In the genomic region with DNA sequence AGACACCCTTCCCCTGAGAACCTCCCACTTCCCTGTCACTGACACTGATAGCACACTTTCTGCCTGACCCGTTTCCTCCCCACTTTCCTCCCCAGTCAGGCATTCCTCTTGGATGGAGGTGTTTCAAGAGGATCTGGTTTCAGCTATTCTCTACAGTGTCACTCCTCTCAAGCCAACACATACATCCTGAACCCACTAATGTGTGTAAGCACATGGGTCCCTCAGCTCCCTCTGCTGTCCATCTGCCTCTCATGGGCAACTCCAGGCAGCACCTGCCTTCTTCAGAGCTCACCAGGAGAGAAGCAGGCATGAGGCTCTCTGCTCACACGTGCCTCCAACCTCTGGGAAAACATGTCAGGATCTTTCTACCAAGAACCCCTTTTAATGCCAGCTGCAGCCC, we compare ENCODE assay signal across 9 cellular contexts.
DNase-seq lines count a peak whose midpoint lies in the region; ATAC-seq and TF ChIP-seq lines count a peak whose summit lies in the region.
"Had no signal": no experiment of that assay in that cellular context is flagged by ENCODE, and none has a peak within 500 bp of the region (broad histone marks: within the 10 kb centered on the region; RNA-seq: fewer than 3 reads in every experiment).

No MANE protein-coding gene starts in this region.

- POLR2A ChIA-PET in activated CD8-positive, alpha-beta T cell treated with anti-CD3 and anti-CD28 coated beads, Interleukin-2, amount 10 ng/mL, durations not matched to agents 7 days and 5 days (lab: Charles Lee), result no interaction called here

- H3K27me3 Mint-ChIP-seq in stimulated activated naive B cell treated with anti-CD40 and anti-IgM and Interleukin-4, amounts not matched to agents 10 μg/mL and 1 μg/mL and 100 μg/mL, for 72 hours, result no peaks in the 10 kb centered on the region
- no peaks in the 10 kb centered on the region for H3K27me3 Mint-ChIP-seq in activated CD8-positive, alpha-beta T cell treated with anti-CD3 and anti-CD28 coated beads, Interleukin-2, amount 10 ng/mL, durations not matched to agents 7 days and 5 days (ENCODE audit: low read depth)
- peaks cover 13% of the 10 kb centered on the region for H3K27me3 Mint-ChIP-seq in chondrocyte (ENCODE audit: low read depth)

- H3K36me3 Mint-ChIP-seq in stimulated activated naive B cell treated with anti-CD40 and anti-IgM and Interleukin-4, amounts not matched to agents 10 μg/mL and 1 μg/mL and 100 μg/mL, for 72 hours, result no peaks in the 10 kb centered on the region
- H3K36me3 Mint-ChIP-seq in activated CD8-positive, alpha-beta T cell treated with anti-CD3 and anti-CD28 coated beads, Interleukin-2, amount 10 ng/mL, durations not matched to agents 7 days and 5 days (ENCODE audit: low read depth), result no peaks in the 10 kb centered on the region
- no peaks in the 10 kb centered on the region for H3K36me3 Mint-ChIP-seq in chondrocyte (ENCODE audit: low read depth)

- H3K27ac Mint-ChIP-seq in stimulated activated naive B cell treated with anti-CD40 and anti-IgM and Interleukin-4, amounts not matched to agents 10 μg/mL and 1 μg/mL and 100 μg/mL, for 72 hours, result no peak overlapping the region
- no peak overlapping the region for H3K27ac Mint-ChIP-seq in activated CD8-positive, alpha-beta T cell treated with anti-CD3 and anti-CD28 coated beads, Interleukin-2, amount 10 ng/mL, durations not matched to agents 7 days and 5 days
- H3K27ac Mint-ChIP-seq in chondrocyte (ENCODE audit: unreplicated experiment), result no peak overlapping the region

- H3K4me3 Mint-ChIP-seq in stimulated activated naive B cell treated with anti-CD40 and anti-IgM and Interleukin-4, amounts not matched to agents 10 μg/mL and 1 μg/mL and 100 μg/mL, for 72 hours, result no peak overlapping the region
- H3K4me3 Mint-ChIP-seq in activated CD8-positive, alpha-beta T cell treated with anti-CD3 and anti-CD28 coated beads, Interleukin-2, amount 10 ng/mL, durations not matched to agents 7 days and 5 days, result no peak overlapping the region
- no peak overlapping the region for H3K4me3 Mint-ChIP-seq in chondrocyte (ENCODE audit: unreplicated experiment)

- ATAC-seq in HG02870 (IDR thresholded peaks at IDR 0.05; ENCODE audit: unreplicated experiment) (peak; percentile 54), SK-N-SH treated with all-trans-retinoic acid at 6 μM for 48 hours (peak; percentile 59; the same call in 2 of the 3 replicates)
- peak; percentile 52 to 55 for ATAC-seq in stimulated activated naive B cell treated with anti-CD40 and anti-IgM and Interleukin-4, amounts not matched to agents 10 μg/mL and 1 μg/mL and 100 μg/mL, for 72 hours (replicated peaks)
- ATAC-seq in activated CD8-positive, alpha-beta T cell treated with anti-CD3 and anti-CD28 coated beads, Interleukin-2, amount 10 ng/mL, durations not matched to agents 7 days and 5 days, result no peak

- peaks cover 0 to 2% of the 10 kb centered on the region in 2 donors for H3K4me1 Mint-ChIP-seq in stimulated activated naive B cell treated with anti-CD40 and anti-IgM and Interleukin-4, amounts not matched to agents 10 μg/mL and 1 μg/mL and 100 μg/mL, for 72 hours
- no peaks in the 10 kb centered on the region for H3K4me1 Mint-ChIP-seq in activated CD8-positive, alpha-beta T cell treated with anti-CD3 and anti-CD28 coated beads, Interleukin-2, amount 10 ng/mL, durations not matched to agents 7 days and 5 days (ENCODE audit: low read depth)
- no peaks in the 10 kb centered on the region for H3K4me1 Mint-ChIP-seq in chondrocyte (ENCODE audit: low read depth)

- DNase-seq in SIG-M5 treated with dmso at 0.1 percent for 504 hours (lab: John Stamatoyannopoulos, UW; ENCODE audit: unreplicated experiment), result peak; percentile 27
- no peak for DNase-seq in SIG-M5 (lab: John Stamatoyannopoulos, UW)
- no peak for DNase-seq in stimulated activated naive B cell treated with anti-CD40 and anti-IgM and Interleukin-4, amounts not matched to agents 10 μg/mL and 1 μg/mL and 100 μg/mL, for 72 hours
- no peak for DNase-seq in activated CD8-positive, alpha-beta T cell treated with anti-CD3 and anti-CD28 coated beads, Interleukin-2, amount 10 ng/mL, durations not matched to agents 7 days and 5 days
- no peak for DNase-seq in GDM1 (lab: John Stamatoyannopoulos, UW)
- no peak for DNase-seq in chondrocyte (ENCODE audit: low spot score)
- DNase-seq: Peyer's patch had no signal

- CTCF ChIA-PET in activated CD8-positive, alpha-beta T cell treated with anti-CD3 and anti-CD28 coated beads, Interleukin-2, amount 10 ng/mL, durations not matched to agents 7 days and 5 days (lab: Charles Lee), result no interaction called here

- no peak for TF ChIP-seq CTCF in chondrocyte (IDR thresholded peaks at IDR 0.05)

- H3K9me3 Mint-ChIP-seq in stimulated activated naive B cell treated with anti-CD40 and anti-IgM and Interleukin-4, amounts not matched to agents 10 μg/mL and 1 μg/mL and 100 μg/mL, for 72 hours, result no peaks in the 10 kb centered on the region
- H3K9me3 Mint-ChIP-seq in activated CD8-positive, alpha-beta T cell treated with anti-CD3 and anti-CD28 coated beads, Interleukin-2, amount 10 ng/mL, durations not matched to agents 7 days and 5 days (ENCODE audit: insufficient read depth), result no peaks in the 10 kb centered on the region
- no peaks in the 10 kb centered on the region for H3K9me3 Mint-ChIP-seq in chondrocyte (ENCODE audit: low read depth)

TF ChIP-seq in SK-N-SH treated with all-trans-retinoic acid at 6 μM for 48 hours, 23 proteins besides CTCF, POLR2A, EP300 and RAD21:
- TF ChIP-seq RARB (CRISPR knock-in tag; IDR thresholded peaks at IDR 0.05) (no peak), ZNF565 (CRISPR knock-in tag; conservative IDR thresholded peaks at IDR 0.05; ENCODE audit: low read depth) (no peak)
